ENCODE assay signal across 22 cellular contexts in genomic region chr15:85422607-85423006, GRCh38.
"Had no signal": no experiment of that assay in that cellular context is flagged by ENCODE, and none has a peak within 500 bp of the region (broad histone marks: within the 10 kb centered on the region; RNA-seq: fewer than 3 reads in every experiment).

No MANE protein-coding gene starts in this region.

- H3K27me3 ChIP-seq: esophagus muscularis mucosa, right atrium auricular region, upper lobe of left lung had no signal

- H3K9me3 ChIP-seq: esophagus muscularis mucosa, psoas muscle, right atrium auricular region, upper lobe of left lung had no signal

- H3K4me3 ChIP-seq: coronary artery, esophagus muscularis mucosa, psoas muscle, right atrium auricular region, upper lobe of left lung had no signal

- H3K27ac ChIP-seq: coronary artery, esophagus muscularis mucosa, psoas muscle, right atrium auricular region, upper lobe of left lung had no signal

- DNase-seq: activated CD4-positive, alpha-beta memory T cell treated with anti-CD3 and anti-CD28 coated beads for 36 hours; activated CD4-positive, alpha-beta T cell treated with anti-CD3 and anti-CD28 coated beads for 48 hours; activated CD4-positive, CD25-positive, alpha-beta regulatory T cell; activated naive CD4-positive, alpha-beta T cell treated with anti-CD3 and anti-CD28 coated beads for 36 hours; activated naive CD8-positive, alpha-beta T cell treated with anti-CD3 and anti-CD28 coated beads, Interleukin-2, amount 10 ng/mL, durations not matched to agents 7 days and 5 days; activated T-cell treated with anti-CD3 and anti-CD28 coated beads, Interleukin-2, amount 50 U/mL, for 48 hours; amniotic stem cell; cerebellar nuclear complex; head of caudate nucleus; hypothalamus; left ventricle myocardium superior; mammary epithelial cell; midbrain; natural killer cell; psoas muscle; stimulated activated CD4-positive, alpha-beta T cell treated with anti-CD3 and anti-CD28 coated beads, Interleukin-4, amount 100 ng/mL, for 24 hours; stimulated activated naive CD4-positive, alpha-beta T cell treated with Interleukin-2 at 50 U/mL for 16 hours; upper lobe of left lung had no signal

- FAIRE-seq: frontal cortex had no signal

- ATAC-seq: natural killer cell, psoas muscle had no signal

- H3K36me3 ChIP-seq: esophagus muscularis mucosa, right atrium auricular region, upper lobe of left lung had no signal
